21 cellular contexts compared by ENCODE assay signal in the genomic region with DNA sequence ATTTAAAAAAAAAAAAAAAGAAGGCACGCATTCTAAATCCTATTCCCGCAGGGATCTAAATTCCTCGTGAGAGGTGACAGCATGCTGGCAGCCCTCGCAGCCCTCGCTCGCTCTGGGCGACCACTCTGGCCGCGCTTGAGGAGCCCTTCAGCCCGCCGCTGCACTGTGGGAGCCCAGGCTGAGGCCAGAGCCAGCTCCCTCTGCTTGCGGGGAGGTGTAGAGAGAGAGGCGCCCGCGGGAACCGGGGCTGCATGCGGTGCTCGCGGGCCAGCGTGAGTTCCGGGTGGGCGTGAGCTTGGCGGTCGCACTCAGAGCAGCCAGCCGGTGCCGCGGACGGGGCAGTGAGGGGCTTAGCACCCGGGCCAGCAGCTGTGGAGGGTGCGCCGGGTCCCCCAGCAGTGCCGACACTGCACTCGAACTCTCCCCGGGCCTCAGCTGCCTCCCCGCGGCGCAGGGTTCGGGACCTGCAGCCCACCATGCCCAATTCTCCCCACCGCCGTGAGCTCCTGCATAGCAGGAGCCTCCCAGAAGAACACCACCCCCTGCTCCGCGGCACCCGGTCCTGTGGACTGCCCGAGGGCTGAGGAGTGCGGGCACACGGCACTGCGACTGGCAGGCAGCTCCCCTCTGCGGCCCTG.
"Had no signal": no experiment of that assay in that cellular context is flagged by ENCODE, and none has a peak within 500 bp of the region (broad histone marks: within the 10 kb centered on the region; RNA-seq: fewer than 3 reads in every experiment).

No MANE protein-coding gene starts in this region.

- DNase-seq: activated CD4-positive, alpha-beta T cell treated with anti-CD3 and anti-CD28 coated beads for 4 hours; activated CD4-positive, alpha-beta T cell treated with anti-CD3 and anti-CD28 coated beads, Interleukin-2, amount 50 U/mL, for 4 hours; activated naive CD4-positive, alpha-beta T cell; activated T-cell treated with anti-CD3 and anti-CD28 coated beads for 4 hours; activated T-cell treated with anti-CD3 and anti-CD28 coated beads, Interleukin-2, amount 50 U/mL, for 72 hours; effector CD4-positive, alpha-beta T cell; esophagus squamous epithelium; foreskin melanocyte; islet precursor cell; right lobe of liver; stimulated activated CD4-positive, alpha-beta T cell treated with anti-CD3 and anti-CD28 coated beads, Interleukin-12 subunit alpha, Interleukin-12 subunit beta, amount 100 ng/mL, for 4 hours; stimulated activated CD4-positive, alpha-beta T cell treated with anti-CD3 and anti-CD28 coated beads, Interleukin-4, amount 100 ng/mL, for 1 hour; stomach had no signal

- FAIRE-seq: bronchial epithelial cell, endometrium, urothelium cell line had no signal

- H3K36me3 ChIP-seq: esophagus squamous epithelium, right lobe of liver, stomach, tibial nerve had no signal

- H3K9me3 ChIP-seq: esophagus squamous epithelium, mucosa of descending colon, right lobe of liver, tibial nerve had no signal

- H3K4me1 ChIP-seq: esophagus squamous epithelium, right lobe of liver, stomach, tibial nerve had no signal

- ATAC-seq: activated naive CD4-positive, alpha-beta T cell treated with anti-CD3 and anti-CD28 coated beads, Interleukin-2, amount 50 U/mL, for 72 hours; activated T-cell treated with anti-CD3 and anti-CD28 coated beads, Interleukin-2, amount 50 U/mL, for 72 hours; mucosa of descending colon; right lobe of liver had no signal

- H3K27ac ChIP-seq: epithelial cell of prostate, esophagus squamous epithelium, right lobe of liver, stomach, tibial nerve had no signal

- H3K4me3 ChIP-seq: esophagus squamous epithelium, lung, mucosa of descending colon, right lobe of liver, stomach, tibial nerve had no signal

- H3K27me3 ChIP-seq: esophagus squamous epithelium, right lobe of liver, stomach, tibial nerve had no signal
